ENCODE assay signal across 10 cellular contexts in genomic region chr1:228150458-228151169, GRCh38. TPM values are rescaled to one million over a fixed set of nuclear protein-coding genes. Genes with fewer than 3 reads are reported as not detected.
DNase-seq lines count a peak whose midpoint lies in the region; ATAC-seq, FAIRE-seq and TF ChIP-seq lines count a peak whose summit lies in the region.
"Had no signal": no experiment of that assay in that cellular context is flagged by ENCODE, and none has a peak within 500 bp of the region (broad histone marks: within the 10 kb centered on the region; RNA-seq: fewer than 3 reads in every experiment).

No MANE protein-coding gene starts in this region.

- H4K8ac ChIP-seq in mesenchymal stem cell (ENCODE audit: low read length) = peak overlapping the region; percentile 66

- no peaks in the 10 kb centered on the region for H3K9me3 Mint-ChIP-seq in endodermal cell

- H4K91ac ChIP-seq in mesenchymal stem cell (ENCODE audit: low read length) = peak overlapping the region; percentile 46

- no peak overlapping the region for H2BK12ac ChIP-seq in mesenchymal stem cell (ENCODE audit: low read length in 2 of 2)

- TF ChIP-seq CTCF in endodermal cell (conservative IDR thresholded peaks at IDR 0.05) = no peak
- no peak for TF ChIP-seq CTCF in tibial nerve (IDR thresholded peaks at IDR 0.05)
- TF ChIP-seq CTCF in GM13977 (IDR thresholded peaks at IDR 0.05; ENCODE audit: extremely low read depth, insufficient read depth, missing control alignments) = no peak

- WGBS in endodermal cell (ENCODE audit: insufficient coverage in 1 of 2, insufficient read length in 1 of 2), 2 experiments = 88 to 100% methylated on average over 2 to 16 of the region's 17 CpGs
- WGBS in mesenchymal stem cell = 89% methylated on average over 15 of the region's 17 CpGs
- 21 to 24% methylated on average over 9 to 14 of the region's 17 CpGs for WGBS in tibial nerve, 2 donors

- H3K27ac Mint-ChIP-seq in endodermal cell = no peak overlapping the region

- H3K4me3 ChIP-seq in endodermal cell (ENCODE audit: low read length) (no peak overlapping the region), mesenchymal stem cell (ENCODE audit: insufficient read depth in 1 of 2, low read depth in 1 of 2, low read length in 2 of 2) (peak overlapping the region in 1 of 2 experiments; percentile 67), tibial nerve (peak overlapping the region; percentile 3 to 35 (median 16))
- H3K4me3 ChIP-seq: lung had no signal

- FAIRE-seq in urothelium cell line (lab: Jason Lieb, UNC) = no peak

- H3K27ac ChIP-seq in endodermal cell (ENCODE audit: low read depth, low read length) = no peak overlapping the region
- H3K27ac ChIP-seq in mesenchymal stem cell (ENCODE audit: low read length, poor library complexity, severe bottlenecking) = no peak overlapping the region
- peak overlapping the region; percentile 77 to 96 (median 88) for H3K27ac ChIP-seq in tibial nerve
- H3K27ac ChIP-seq: 22Rv1 had no signal

- H2BK120ac ChIP-seq in mesenchymal stem cell (ENCODE audit: low read depth, low read length) = no peak overlapping the region

- H3K14ac ChIP-seq in mesenchymal stem cell (ENCODE audit: low read length in 2 of 2) = peak overlapping the region in 1 of 2 experiments; percentile 9

- H3K4me1 ChIP-seq in endodermal cell (ENCODE audit: control insufficient read depth, insufficient read depth, low read length) = no peaks in the 10 kb centered on the region
- peaks cover 34% of the 10 kb centered on the region for H3K4me1 ChIP-seq in mesenchymal stem cell (ENCODE audit: control insufficient read depth, insufficient read depth, low read depth, low read length)
- peaks cover 0 to 61% (median 32%) of the 10 kb centered on the region in 4 donors for H3K4me1 ChIP-seq in tibial nerve

- H3K27me3 Mint-ChIP-seq in endodermal cell (ENCODE audit: insufficient read depth) = no peaks in the 10 kb centered on the region

- TF ChIP-seq POLR2A in tibial nerve (IDR thresholded peaks at IDR 0.05) = peak in 1 of 2 donors; percentile 17

- H3K9ac ChIP-seq in endodermal cell (ENCODE audit: extremely low read depth, low read length, poor library complexity, severe bottlenecking) = no peak overlapping the region
- H3K9ac ChIP-seq in mesenchymal stem cell (ENCODE audit: low read length) = peak overlapping the region; percentile 77

- H3K79me1 ChIP-seq in mesenchymal stem cell (replicated peaks; ENCODE audit: low read length, poor library complexity, severe bottlenecking) = peaks cover 44% of the 10 kb centered on the region

- no peaks in the 10 kb centered on the region for H3K36me3 Mint-ChIP-seq in endodermal cell (ENCODE audit: low read depth)

- peak overlapping the region in 1 of 2 experiments; percentile 22 for H3K18ac ChIP-seq in mesenchymal stem cell (ENCODE audit: low read depth in 1 of 2, low read length in 2 of 2)

- no peak overlapping the region for H2AK5ac ChIP-seq in mesenchymal stem cell (ENCODE audit: low read length, severe bottlenecking)

- no peak overlapping the region for H2BK15ac ChIP-seq in mesenchymal stem cell (ENCODE audit: low read depth, poor library complexity, severe bottlenecking)

- H3K4me1 Mint-ChIP-seq in endodermal cell = no peaks in the 10 kb centered on the region

- no peak overlapping the region for H3K4me2 ChIP-seq in mesenchymal stem cell (ENCODE audit: low read length, poor library complexity, severe bottlenecking)

- no peaks in the 10 kb centered on the region for H3K27me3 ChIP-seq in endodermal cell (ENCODE audit: control insufficient read depth, insufficient read depth, low read length, poor library complexity, severe bottlenecking)
- H3K27me3 ChIP-seq in mesenchymal stem cell (ENCODE audit: control insufficient read depth in 1 of 2, insufficient read depth in 1 of 2, low read length in 2 of 2) = no peaks in the 10 kb centered on the region
- no peaks in the 10 kb centered on the region for H3K27me3 ChIP-seq in tibial nerve

- H2BK5ac ChIP-seq in mesenchymal stem cell (ENCODE audit: low read depth, low read length, poor library complexity, severe bottlenecking) = no peak overlapping the region

- no peak overlapping the region for H3K4me3 Mint-ChIP-seq in endodermal cell

- H3K9me3 ChIP-seq in endodermal cell (ENCODE audit: control insufficient read depth, low read length) (no peaks in the 10 kb centered on the region), mesenchymal stem cell (ENCODE audit: control insufficient read depth, low read length) (no peaks in the 10 kb centered on the region), tibial nerve (no peaks in the 10 kb centered on the region)

- TF ChIP-seq EP300 in tibial nerve (IDR thresholded peaks at IDR 0.05) = peak in 1 of 2 donors; percentile 61

- ATAC-seq in HG02678 (IDR thresholded peaks at IDR 0.05; ENCODE audit: unreplicated experiment) = no peak

- peak; percentile 69 for DNase-seq in DMS 273 (lab: John Stamatoyannopoulos, UW; ENCODE audit: unreplicated experiment)
- DNase-seq in DMS 273 treated with DMSO at 0.1 percent for 48 hours (lab: John Stamatoyannopoulos, UW) = no peak
- DNase-seq in endodermal cell = peak; percentile 45
- DNase-seq in mesenchymal stem cell = peak; percentile 11
- DNase-seq in tibial nerve (ENCODE audit: low spot score in 2 of 2) = peak in 1 of 2 donors; percentile 53
- DNase-seq in GM13977 (ENCODE audit: low spot score) = no peak
- DNase-seq in urothelium cell line (ENCODE audit: low spot score) = no peak

- H3K4ac ChIP-seq in mesenchymal stem cell (ENCODE audit: low read depth in 1 of 2, low read length in 2 of 2) = no peak overlapping the region

- H2AFZ ChIP-seq in mesenchymal stem cell (ENCODE audit: low read depth, low read length) = no peak overlapping the region

- H3K36me3 ChIP-seq in endodermal cell (ENCODE audit: control insufficient read depth, insufficient read depth, low read length) = peaks cover 3% of the 10 kb centered on the region
- peaks cover 32 to 79% of the 10 kb centered on the region in 2 experiments for H3K36me3 ChIP-seq in mesenchymal stem cell (ENCODE audit: control insufficient read depth in 1 of 2, insufficient read depth in 2 of 2, low read depth in 1 of 2, low read length in 2 of 2)
- peaks cover 0 to 31% (median 7%) of the 10 kb centered on the region in 3 donors for H3K36me3 ChIP-seq in tibial nerve

- in situ Hi-C loops in GM13977 (cut with MboI; ENCODE audit: low pct_unique_long_range_greater_than_20kb, low sequenced_read_pairs, unreplicated experiment) = no loop called here

- no peak overlapping the region for H3K23ac ChIP-seq in mesenchymal stem cell (ENCODE audit: low read length in 2 of 2)

RNA-seq across cellular contexts. Expression of gene GJC2, which starts 0.9 kb away (rescaled TPM):
- under 1 TPM; 0.53 to 0.60 TPM for total RNA-seq in endodermal cell
- polyA plus RNA-seq in endodermal cell (2013, experiment 1 of 2) = 0.71 TPM
- polyA plus RNA-seq in endodermal cell (2013, experiment 2 of 2) = 0.37 TPM
- polyA plus RNA-seq in mesenchymal stem cell (2013, experiment 1 of 2) = 0.33 TPM
- polyA plus RNA-seq in mesenchymal stem cell (2013, experiment 2 of 2) = 0.37 TPM
- 10 to 100 TPM in 2 of 4 donors, 1 to 10 TPM in 2; 6.9 to 15.1 (median 9.9) TPM for total RNA-seq in tibial nerve

RNA-seq across cellular contexts. Expression of gene GUK1, which starts 10.5 kb away (rescaled TPM):
- total RNA-seq in endodermal cell (100 to 1,000 TPM; 110 to 112 TPM), tibial nerve (100 to 1,000 TPM; 501 to 540 (median 510) TPM)
- polyA plus RNA-seq in endodermal cell (2013, experiment 1 of 2) = 121 TPM
- polyA plus RNA-seq in endodermal cell (2013, experiment 2 of 2) = 115 TPM
- polyA plus RNA-seq in mesenchymal stem cell (2013, experiment 1 of 2) = 218 TPM
- polyA plus RNA-seq in mesenchymal stem cell (2013, experiment 2 of 2) = 225 TPM

RNA-seq across cellular contexts. Expression of gene IBA57, which starts 15.0 kb away (rescaled TPM):
- total RNA-seq in endodermal cell = 1 to 10 TPM; 6.8 to 7.7 TPM
- 3.3 TPM for polyA plus RNA-seq in endodermal cell (2013, experiment 1 of 2)
- polyA plus RNA-seq in endodermal cell (2013, experiment 2 of 2) = 4.1 TPM
- polyA plus RNA-seq in mesenchymal stem cell (2013, experiment 1 of 2) = 1.2 TPM
- 1.7 TPM for polyA plus RNA-seq in mesenchymal stem cell (2013, experiment 2 of 2)
- 10 to 100 TPM in 1 of 4 donors, 1 to 10 TPM in 3; 5.5 to 17.8 (median 9.2) TPM for total RNA-seq in tibial nerve

RNA-seq across cellular contexts. Expression of gene MRPL55, which starts 41.5 kb away (rescaled TPM):
- 10 to 100 TPM; 57.6 to 66.7 TPM for total RNA-seq in endodermal cell
- 72.3 TPM for polyA plus RNA-seq in endodermal cell (2013, experiment 1 of 2)
- polyA plus RNA-seq in endodermal cell (2013, experiment 2 of 2) = 52.9 TPM
- polyA plus RNA-seq in mesenchymal stem cell (2013, experiment 1 of 2) = 49.1 TPM
- 50.1 TPM for polyA plus RNA-seq in mesenchymal stem cell (2013, experiment 2 of 2)
- 10 to 100 TPM; 68.7 to 83.7 (median 80.0) TPM for total RNA-seq in tibial nerve

RNA-seq across cellular contexts. Expression of gene C1orf35, which starts 47.5 kb away (rescaled TPM):
- total RNA-seq in endodermal cell (10 to 100 TPM; 31.6 to 34.0 TPM), tibial nerve (10 to 100 TPM; 26.4 to 38.5 (median 27.1) TPM)
- 27.6 TPM for polyA plus RNA-seq in endodermal cell (2013, experiment 1 of 2)
- 24.7 TPM for polyA plus RNA-seq in endodermal cell (2013, experiment 2 of 2)
- 10.8 TPM for polyA plus RNA-seq in mesenchymal stem cell (2013, experiment 1 of 2)
- 11.6 TPM for polyA plus RNA-seq in mesenchymal stem cell (2013, experiment 2 of 2)

Comparison
In these comparisons a context has a peak if more than half of its experiments do, and no peak if none do; other contexts are left out.
1. DNase-seq: peak in DMS 273 (single experiment), endodermal cell (single experiment) and mesenchymal stem cell (single experiment); none in DMS 273 treated with DMSO at 0.1 percent for 48 hours (single experiment), GM13977 (single experiment) and urothelium cell line (single experiment).
2. H3K27ac ChIP-seq: peak in tibial nerve (4 of 4); none in endodermal cell (single experiment) and mesenchymal stem cell (single experiment).
3. RNA of gene GJC2, which starts 0.9 kb away (total RNA-seq): 6.9 to 15.1 TPM in tibial nerve; 0.53 to 0.60 TPM in endodermal cell; every median in the first group is over 4 times any median in the second.
4. RNA of gene GUK1, which starts 10.5 kb away (total RNA-seq): 501 to 540 TPM in tibial nerve; 110 to 112 TPM in endodermal cell; every median in the first group is over 4 times any median in the second.